ENCODE assay signal across 24 cellular contexts in genomic region chr2:88195247-88195646, GRCh38.
"Had no signal": no experiment of that assay in that cellular context is flagged by ENCODE, and none has a peak within 500 bp of the region (broad histone marks: within the 10 kb centered on the region; RNA-seq: fewer than 3 reads in every experiment).

No MANE protein-coding gene starts in this region.

- H3K9me3 Mint-ChIP-seq: nephron, neural crest cell had no signal

- H3K27ac Mint-ChIP-seq: naive thymus-derived CD8-positive, alpha-beta T cell; nephron; stimulated activated naive B cell treated with anti-CD40 and anti-IgM and Interleukin-4, amounts not matched to agents 10 μg/mL and 1 μg/mL and 100 μg/mL, for 72 hours had no signal

- ATAC-seq: naive thymus-derived CD8-positive, alpha-beta T cell; pancreas; right cardiac atrium; sciatic nerve; stimulated activated naive CD8-positive, alpha-beta T cell treated with anti-CD3 and anti-CD28 coated beads, Interleukin-15, Interleukin-2, amounts not matched to agents 100 U/mL and 50 U/mL, for 24 hours; upper lobe of right lung had no signal

- H3K4me1 ChIP-seq: pancreas, prostate gland had no signal

- H3K9me3 ChIP-seq: left ventricle myocardium inferior, pancreas, prostate gland, thoracic aorta, tibial artery, upper lobe of right lung had no signal

- H3K27ac ChIP-seq: left ventricle myocardium inferior, pancreas, prostate gland, skin epidermis, stomach, thoracic aorta, tibial artery, upper lobe of right lung had no signal

- H3K4me3 ChIP-seq: left ventricle myocardium inferior, lung, pancreas, prostate gland, skin epidermis, stomach, thoracic aorta, tibial artery, upper lobe of right lung had no signal

- H3K36me3 ChIP-seq: left ventricle myocardium inferior, pancreas, prostate gland, stomach, thoracic aorta, tibial artery, upper lobe of right lung had no signal

- H3K4me3 Mint-ChIP-seq: naive thymus-derived CD8-positive, alpha-beta T cell; nephron; neural crest cell had no signal

- DNase-seq: islet precursor cell; left ventricle myocardium inferior; naive thymus-derived CD8-positive, alpha-beta T cell; nucleus accumbens; pancreas; retina; right cardiac atrium; stimulated activated CD4-positive, alpha-beta T cell treated with anti-CD3 and anti-CD28 coated beads, Interleukin-12 subunit alpha, Interleukin-12 subunit beta, amount 100 ng/mL, for 4 hours; stimulated activated CD4-positive, alpha-beta T cell treated with anti-CD3 and anti-CD28 coated beads, Interleukin-15, amount 100 ng/mL, for 24 hours; stimulated activated CD4-positive, alpha-beta T cell treated with anti-CD3 and anti-CD28 coated beads, Interleukin-2, amount 100 ng/mL, for 24 hours; stimulated activated CD4-positive, alpha-beta T cell treated with anti-CD3 and anti-CD28 coated beads, Interleukin-4, amount 100 ng/mL, for 1 hour; stimulated activated naive B cell treated with anti-CD40 and anti-IgM and Interleukin-4, amounts not matched to agents 10 μg/mL and 1 μg/mL and 100 μg/mL, for 72 hours; stimulated activated naive CD8-positive, alpha-beta T cell treated with anti-CD3 and anti-CD28 coated beads, Interleukin-15, Interleukin-2, amounts not matched to agents 100 U/mL and 50 U/mL, for 24 hours; stomach; tibial artery; trophoblast cell; upper lobe of right lung had no signal
